9 cellular contexts compared by ENCODE assay signal in genomic region chr19:57719424-57719823, GRCh38.
"Had no signal": no experiment of that assay in that cellular context is flagged by ENCODE, and none has a peak within 500 bp of the region (broad histone marks: within the 10 kb centered on the region; RNA-seq: fewer than 3 reads in every experiment).

No MANE protein-coding gene starts in this region.

- DNase-seq: activated naive CD4-positive, alpha-beta T cell treated with anti-CD3 and anti-CD28 coated beads for 36 hours; colonic mucosa; mammary epithelial cell; uterus had no signal

- H3K27me3 ChIP-seq: colonic mucosa, neural progenitor cell, uterus had no signal

- H3K27ac Mint-ChIP-seq: activated naive CD4-positive, alpha-beta T cell treated with anti-CD3 and anti-CD28 coated beads for 36 hours; activated T-helper 17 cell treated with anti-CD3 and anti-CD28 coated beads, Interleukin-2, amount 50 U/mL, for 72 hours; neural progenitor cell had no signal

- H3K4me3 ChIP-seq: colonic mucosa, neural progenitor cell, uterus had no signal

- H3K4me3 Mint-ChIP-seq: activated naive CD4-positive, alpha-beta T cell treated with anti-CD3 and anti-CD28 coated beads for 36 hours; activated T-helper 17 cell treated with anti-CD3 and anti-CD28 coated beads, Interleukin-2, amount 50 U/mL, for 72 hours; neural progenitor cell had no signal

- H3K4me1 ChIP-seq: colonic mucosa, neural progenitor cell, uterus had no signal

- H3K27ac ChIP-seq: colonic mucosa, neural progenitor cell, uterus had no signal

- H3K27me3 Mint-ChIP-seq: activated T-helper 17 cell treated with anti-CD3 and anti-CD28 coated beads, Interleukin-2, amount 50 U/mL, for 72 hours had no signal

- H3K9ac ChIP-seq: neural progenitor cell had no signal

- ATAC-seq: activated CD4-positive, CD25-positive, alpha-beta regulatory T cell treated with anti-CD3 and anti-CD28 coated beads, Interleukin-2, amount 50 U/mL, for 24 hours; activated T-helper 17 cell treated with anti-CD3 and anti-CD28 coated beads, Interleukin-2, amount 50 U/mL, for 72 hours; left lobe of liver; sciatic nerve had no signal

- H3K4me1 Mint-ChIP-seq: neural progenitor cell had no signal

- H3K36me3 ChIP-seq: colonic mucosa, uterus had no signal
